Comparison of ENCODE assay signal across 1 cellular context in the genomic region with DNA sequence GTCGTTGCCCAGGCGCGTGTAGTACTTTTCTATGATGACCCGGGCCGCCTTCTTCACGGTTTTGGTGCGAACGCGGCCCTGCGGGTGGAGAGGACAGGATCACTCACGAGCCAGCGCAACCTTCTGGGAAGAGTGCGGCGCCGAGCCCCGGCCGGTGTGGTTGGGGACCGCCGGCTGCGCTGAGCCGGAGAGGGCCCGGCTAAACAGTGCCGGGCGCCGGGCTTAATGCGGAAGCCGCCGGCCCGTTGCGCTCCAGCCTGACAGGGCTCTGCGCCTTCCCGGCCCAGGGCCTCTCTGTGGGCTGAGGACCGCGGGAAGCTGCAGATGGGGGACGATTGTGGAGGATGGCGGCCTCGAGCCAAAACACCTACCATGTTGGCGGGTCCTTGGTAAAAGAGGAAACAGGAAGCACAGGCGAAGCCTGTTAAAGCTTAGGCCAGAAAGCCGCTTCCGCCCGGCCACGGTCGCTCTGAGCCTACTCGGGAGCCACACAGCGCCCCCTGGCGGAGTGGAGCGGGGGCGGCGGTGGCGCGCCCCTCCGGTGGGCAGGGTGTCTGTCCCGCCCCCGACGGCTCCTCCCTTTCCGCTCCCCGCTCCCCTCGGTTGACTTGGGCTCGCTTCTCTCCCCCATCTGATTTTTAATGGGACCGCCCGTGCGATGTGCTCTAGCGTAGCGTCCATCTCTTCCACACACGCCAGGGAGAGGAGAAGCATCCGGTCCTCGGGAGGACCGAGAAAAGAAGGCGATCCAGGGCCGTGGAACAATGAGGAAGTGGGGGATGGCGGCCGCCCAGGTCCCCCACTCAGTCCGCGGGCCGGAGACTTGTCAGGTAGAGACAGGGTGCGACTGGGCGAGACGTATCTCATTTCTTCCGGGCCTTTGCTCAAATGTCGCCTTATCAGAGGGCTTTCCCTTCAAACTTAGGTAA.
TF ChIP-seq lines count a peak whose summit lies in the region.

A gene (minus strand): TSS at position 403 of the 929 bp plus-strand sequence. CDS start 29 bp downstream, at position 374.

TF ChIP-seq in HepG2, 621 proteins besides CTCF, POLR2A, EP300 and RAD21 (continued from another document and continues in another):
- TF ChIP-seq, protein P1, sequence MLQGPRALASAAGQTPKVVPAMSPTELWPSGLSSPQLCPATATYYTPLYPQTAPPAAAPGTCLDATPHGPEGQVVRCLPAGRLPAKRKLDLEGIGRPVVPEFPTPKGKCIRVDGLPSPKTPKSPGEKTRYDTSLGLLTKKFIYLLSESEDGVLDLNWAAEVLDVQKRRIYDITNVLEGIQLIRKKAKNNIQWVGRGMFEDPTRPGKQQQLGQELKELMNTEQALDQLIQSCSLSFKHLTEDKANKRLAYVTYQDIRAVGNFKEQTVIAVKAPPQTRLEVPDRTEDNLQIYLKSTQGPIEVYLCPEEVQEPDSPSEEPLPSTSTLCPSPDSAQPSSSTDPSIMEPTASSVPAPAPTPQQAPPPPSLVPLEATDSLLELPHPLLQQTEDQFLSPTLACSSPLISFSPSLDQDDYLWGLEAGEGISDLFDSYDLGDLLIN (CRISPR knock-in tag; IDR thresholded peaks at IDR 0.05; ENCODE audit: borderline replicate concordance): 0 out of 2 replicates have a peak, but pooled peaks have one; percentile 22
- TF ChIP-seq, protein P2, sequence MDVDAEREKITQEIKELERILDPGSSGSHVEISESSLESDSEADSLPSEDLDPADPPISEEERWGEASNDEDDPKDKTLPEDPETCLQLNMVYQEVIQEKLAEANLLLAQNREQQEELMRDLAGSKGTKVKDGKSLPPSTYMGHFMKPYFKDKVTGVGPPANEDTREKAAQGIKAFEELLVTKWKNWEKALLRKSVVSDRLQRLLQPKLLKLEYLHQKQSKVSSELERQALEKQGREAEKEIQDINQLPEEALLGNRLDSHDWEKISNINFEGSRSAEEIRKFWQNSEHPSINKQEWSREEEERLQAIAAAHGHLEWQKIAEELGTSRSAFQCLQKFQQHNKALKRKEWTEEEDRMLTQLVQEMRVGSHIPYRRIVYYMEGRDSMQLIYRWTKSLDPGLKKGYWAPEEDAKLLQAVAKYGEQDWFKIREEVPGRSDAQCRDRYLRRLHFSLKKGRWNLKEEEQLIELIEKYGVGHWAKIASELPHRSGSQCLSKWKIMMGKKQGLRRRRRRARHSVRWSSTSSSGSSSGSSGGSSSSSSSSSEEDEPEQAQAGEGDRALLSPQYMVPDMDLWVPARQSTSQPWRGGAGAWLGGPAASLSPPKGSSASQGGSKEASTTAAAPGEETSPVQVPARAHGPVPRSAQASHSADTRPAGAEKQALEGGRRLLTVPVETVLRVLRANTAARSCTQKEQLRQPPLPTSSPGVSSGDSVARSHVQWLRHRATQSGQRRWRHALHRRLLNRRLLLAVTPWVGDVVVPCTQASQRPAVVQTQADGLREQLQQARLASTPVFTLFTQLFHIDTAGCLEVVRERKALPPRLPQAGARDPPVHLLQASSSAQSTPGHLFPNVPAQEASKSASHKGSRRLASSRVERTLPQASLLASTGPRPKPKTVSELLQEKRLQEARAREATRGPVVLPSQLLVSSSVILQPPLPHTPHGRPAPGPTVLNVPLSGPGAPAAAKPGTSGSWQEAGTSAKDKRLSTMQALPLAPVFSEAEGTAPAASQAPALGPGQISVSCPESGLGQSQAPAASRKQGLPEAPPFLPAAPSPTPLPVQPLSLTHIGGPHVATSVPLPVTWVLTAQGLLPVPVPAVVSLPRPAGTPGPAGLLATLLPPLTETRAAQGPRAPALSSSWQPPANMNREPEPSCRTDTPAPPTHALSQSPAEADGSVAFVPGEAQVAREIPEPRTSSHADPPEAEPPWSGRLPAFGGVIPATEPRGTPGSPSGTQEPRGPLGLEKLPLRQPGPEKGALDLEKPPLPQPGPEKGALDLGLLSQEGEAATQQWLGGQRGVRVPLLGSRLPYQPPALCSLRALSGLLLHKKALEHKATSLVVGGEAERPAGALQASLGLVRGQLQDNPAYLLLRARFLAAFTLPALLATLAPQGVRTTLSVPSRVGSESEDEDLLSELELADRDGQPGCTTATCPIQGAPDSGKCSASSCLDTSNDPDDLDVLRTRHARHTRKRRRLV (CRISPR knock-in tag; IDR thresholded peaks at IDR 0.05): peak; percentile 77; the same call in 1 of the 2 replicates
- peak; percentile 86 for TF ChIP-seq KDM2A (CRISPR knock-in tag; IDR thresholded peaks at IDR 0.05; ENCODE audit: borderline replicate concordance, low read depth)
- no peak for TF ChIP-seq PTBP1 (IDR thresholded peaks at IDR 0.05; ENCODE audit: low read depth, low read length, poor library complexity, severe bottlenecking)
- TF ChIP-seq MBNL3 (CRISPR knock-in tag; conservative IDR thresholded peaks at IDR 0.05): no peak
- no peak; the same call in 1 of the 2 replicates for TF ChIP-seq ZNF225 (CRISPR knock-in tag; IDR thresholded peaks at IDR 0.05)
- no peak for TF ChIP-seq ZNF75D (CRISPR knock-in tag; IDR thresholded peaks at IDR 0.05; ENCODE audit: borderline replicate concordance)
- TF ChIP-seq SOX13 (IDR thresholded peaks at IDR 0.05): no peak; the same call in 1 of the 2 replicates
- peak in 1 of 2 experiments; percentile 70; a peak in 1 of 4 replicates for TF ChIP-seq SOX13 (CRISPR knock-in tag; conservative IDR thresholded peaks at IDR 0.05 in 1 of 2, IDR thresholded peaks at IDR 0.05 in 1 of 2)
- TF ChIP-seq KDM1A (CRISPR knock-in tag; IDR thresholded peaks at IDR 0.05): no peak
- TF ChIP-seq FOSL2 (CRISPR knock-in tag; IDR thresholded peaks at IDR 0.05): peak; percentile 18; the same call in 1 of the 2 replicates
- TF ChIP-seq XBP1 (CRISPR knock-in tag; IDR thresholded peaks at IDR 0.05): peak; percentile 92
- no peak for TF ChIP-seq HOXA7 (CRISPR knock-in tag; IDR thresholded peaks at IDR 0.05)
- no peak for TF ChIP-seq ZNF354B (CRISPR knock-in tag; IDR thresholded peaks at IDR 0.05)
- TF ChIP-seq SRSF1 (optimal IDR thresholded peaks at IDR 0.05; ENCODE audit: low read depth, low read length): peak; percentile 92
- no peak for TF ChIP-seq GPN1 (CRISPR knock-in tag; IDR thresholded peaks at IDR 0.05; ENCODE audit: borderline replicate concordance)
- TF ChIP-seq, protein P3, sequence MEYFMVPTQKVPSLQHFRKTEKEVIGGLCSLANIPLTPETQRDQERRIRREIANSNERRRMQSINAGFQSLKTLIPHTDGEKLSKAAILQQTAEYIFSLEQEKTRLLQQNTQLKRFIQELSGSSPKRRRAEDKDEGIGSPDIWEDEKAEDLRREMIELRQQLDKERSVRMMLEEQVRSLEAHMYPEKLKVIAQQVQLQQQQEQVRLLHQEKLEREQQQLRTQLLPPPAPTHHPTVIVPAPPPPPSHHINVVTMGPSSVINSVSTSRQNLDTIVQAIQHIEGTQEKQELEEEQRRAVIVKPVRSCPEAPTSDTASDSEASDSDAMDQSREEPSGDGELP (IDR thresholded peaks at IDR 0.05; ENCODE audit: borderline replicate concordance, low read depth): peak; percentile 8; the same call in 1 of the 2 replicates
- TF ChIP-seq SNAI1 (CRISPR knock-in tag; IDR thresholded peaks at IDR 0.05; ENCODE audit: borderline replicate concordance): 0 out of 2 replicates have a peak, but pooled peaks have one; percentile 59
- no peak for TF ChIP-seq JUND (CRISPR knock-in tag; IDR thresholded peaks at IDR 0.05)
- TF ChIP-seq, protein P4, sequence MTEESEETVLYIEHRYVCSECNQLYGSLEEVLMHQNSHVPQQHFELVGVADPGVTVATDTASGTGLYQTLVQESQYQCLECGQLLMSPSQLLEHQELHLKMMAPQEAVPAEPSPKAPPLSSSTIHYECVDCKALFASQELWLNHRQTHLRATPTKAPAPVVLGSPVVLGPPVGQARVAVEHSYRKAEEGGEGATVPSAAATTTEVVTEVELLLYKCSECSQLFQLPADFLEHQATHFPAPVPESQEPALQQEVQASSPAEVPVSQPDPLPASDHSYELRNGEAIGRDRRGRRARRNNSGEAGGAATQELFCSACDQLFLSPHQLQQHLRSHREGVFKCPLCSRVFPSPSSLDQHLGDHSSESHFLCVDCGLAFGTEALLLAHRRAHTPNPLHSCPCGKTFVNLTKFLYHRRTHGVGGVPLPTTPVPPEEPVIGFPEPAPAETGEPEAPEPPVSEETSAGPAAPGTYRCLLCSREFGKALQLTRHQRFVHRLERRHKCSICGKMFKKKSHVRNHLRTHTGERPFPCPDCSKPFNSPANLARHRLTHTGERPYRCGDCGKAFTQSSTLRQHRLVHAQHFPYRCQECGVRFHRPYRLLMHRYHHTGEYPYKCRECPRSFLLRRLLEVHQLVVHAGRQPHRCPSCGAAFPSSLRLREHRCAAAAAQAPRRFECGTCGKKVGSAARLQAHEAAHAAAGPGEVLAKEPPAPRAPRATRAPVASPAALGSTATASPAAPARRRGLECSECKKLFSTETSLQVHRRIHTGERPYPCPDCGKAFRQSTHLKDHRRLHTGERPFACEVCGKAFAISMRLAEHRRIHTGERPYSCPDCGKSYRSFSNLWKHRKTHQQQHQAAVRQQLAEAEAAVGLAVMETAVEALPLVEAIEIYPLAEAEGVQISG (CRISPR knock-in tag; IDR thresholded peaks at IDR 0.05): peak; percentile 100
- no peak for TF ChIP-seq ZNF282 (IDR thresholded peaks at IDR 0.05; ENCODE audit: partially characterized antibody)
- TF ChIP-seq RBFOX2 (IDR thresholded peaks at IDR 0.05; ENCODE audit: low read depth, low read length): peak; percentile 99
- no peak for TF ChIP-seq CCAR2 (optimal IDR thresholded peaks at IDR 0.05; ENCODE audit: low read depth, low read length)
- peak; percentile 59; the same call in 1 of the 2 replicates for TF ChIP-seq AKAP8 (CRISPR knock-in tag; IDR thresholded peaks at IDR 0.05)
- TF ChIP-seq CENPT (CRISPR knock-in tag; IDR thresholded peaks at IDR 0.05; ENCODE audit: low read depth): peak; percentile 44; the same call in 1 of the 2 replicates
- TF ChIP-seq SRSF9 (IDR thresholded peaks at IDR 0.05; ENCODE audit: borderline replicate concordance, insufficient read depth, low read depth, low read length, poor library complexity, severe bottlenecking): no peak
- TF ChIP-seq ARNTL (CRISPR knock-in tag; IDR thresholded peaks at IDR 0.05): no peak
- no peak; the same call in 1 of the 2 replicates for TF ChIP-seq ZBTB3 (CRISPR knock-in tag; IDR thresholded peaks at IDR 0.05; ENCODE audit: borderline replicate concordance, low read depth)
- peak; percentile 92; the same call in 1 of the 2 replicates for TF ChIP-seq CBX5 (CRISPR knock-in tag; IDR thresholded peaks at IDR 0.05; ENCODE audit: borderline replicate concordance)
- TF ChIP-seq, protein P5, sequence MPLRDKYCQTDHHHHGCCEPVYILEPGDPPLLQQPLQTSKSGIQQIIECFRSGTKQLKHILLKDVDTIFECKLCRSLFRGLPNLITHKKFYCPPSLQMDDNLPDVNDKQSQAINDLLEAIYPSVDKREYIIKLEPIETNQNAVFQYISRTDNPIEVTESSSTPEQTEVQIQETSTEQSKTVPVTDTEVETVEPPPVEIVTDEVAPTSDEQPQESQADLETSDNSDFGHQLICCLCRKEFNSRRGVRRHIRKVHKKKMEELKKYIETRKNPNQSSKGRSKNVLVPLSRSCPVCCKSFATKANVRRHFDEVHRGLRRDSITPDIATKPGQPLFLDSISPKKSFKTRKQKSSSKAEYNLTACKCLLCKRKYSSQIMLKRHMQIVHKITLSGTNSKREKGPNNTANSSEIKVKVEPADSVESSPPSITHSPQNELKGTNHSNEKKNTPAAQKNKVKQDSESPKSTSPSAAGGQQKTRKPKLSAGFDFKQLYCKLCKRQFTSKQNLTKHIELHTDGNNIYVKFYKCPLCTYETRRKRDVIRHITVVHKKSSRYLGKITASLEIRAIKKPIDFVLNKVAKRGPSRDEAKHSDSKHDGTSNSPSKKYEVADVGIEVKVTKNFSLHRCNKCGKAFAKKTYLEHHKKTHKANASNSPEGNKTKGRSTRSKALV (CRISPR knock-in tag; IDR thresholded peaks at IDR 0.05): peak; percentile 81
- TF ChIP-seq, protein P6, sequence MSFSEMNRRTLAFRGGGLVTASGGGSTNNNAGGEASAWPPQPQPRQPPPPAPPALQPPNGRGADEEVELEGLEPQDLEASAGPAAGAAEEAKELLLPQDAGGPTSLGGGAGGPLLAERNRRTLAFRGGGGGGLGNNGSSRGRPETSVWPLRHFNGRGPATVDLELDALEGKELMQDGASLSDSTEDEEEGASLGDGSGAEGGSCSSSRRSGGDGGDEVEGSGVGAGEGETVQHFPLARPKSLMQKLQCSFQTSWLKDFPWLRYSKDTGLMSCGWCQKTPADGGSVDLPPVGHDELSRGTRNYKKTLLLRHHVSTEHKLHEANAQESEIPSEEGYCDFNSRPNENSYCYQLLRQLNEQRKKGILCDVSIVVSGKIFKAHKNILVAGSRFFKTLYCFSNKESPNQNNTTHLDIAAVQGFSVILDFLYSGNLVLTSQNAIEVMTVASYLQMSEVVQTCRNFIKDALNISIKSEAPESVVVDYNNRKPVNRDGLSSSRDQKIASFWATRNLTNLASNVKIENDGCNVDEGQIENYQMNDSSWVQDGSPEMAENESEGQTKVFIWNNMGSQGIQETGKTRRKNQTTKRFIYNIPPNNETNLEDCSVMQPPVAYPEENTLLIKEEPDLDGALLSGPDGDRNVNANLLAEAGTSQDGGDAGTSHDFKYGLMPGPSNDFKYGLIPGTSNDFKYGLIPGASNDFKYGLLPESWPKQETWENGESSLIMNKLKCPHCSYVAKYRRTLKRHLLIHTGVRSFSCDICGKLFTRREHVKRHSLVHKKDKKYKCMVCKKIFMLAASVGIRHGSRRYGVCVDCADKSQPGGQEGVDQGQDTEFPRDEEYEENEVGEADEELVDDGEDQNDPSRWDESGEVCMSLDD (CRISPR knock-in tag; IDR thresholded peaks at IDR 0.05; ENCODE audit: borderline replicate concordance): peak; percentile 42; the same call in 1 of the 2 replicates
- 0 out of 2 replicates have a peak, but pooled peaks have one; percentile 23 for TF ChIP-seq ZNF530 (CRISPR knock-in tag; IDR thresholded peaks at IDR 0.05; ENCODE audit: low read depth)
- TF ChIP-seq, protein P7, sequence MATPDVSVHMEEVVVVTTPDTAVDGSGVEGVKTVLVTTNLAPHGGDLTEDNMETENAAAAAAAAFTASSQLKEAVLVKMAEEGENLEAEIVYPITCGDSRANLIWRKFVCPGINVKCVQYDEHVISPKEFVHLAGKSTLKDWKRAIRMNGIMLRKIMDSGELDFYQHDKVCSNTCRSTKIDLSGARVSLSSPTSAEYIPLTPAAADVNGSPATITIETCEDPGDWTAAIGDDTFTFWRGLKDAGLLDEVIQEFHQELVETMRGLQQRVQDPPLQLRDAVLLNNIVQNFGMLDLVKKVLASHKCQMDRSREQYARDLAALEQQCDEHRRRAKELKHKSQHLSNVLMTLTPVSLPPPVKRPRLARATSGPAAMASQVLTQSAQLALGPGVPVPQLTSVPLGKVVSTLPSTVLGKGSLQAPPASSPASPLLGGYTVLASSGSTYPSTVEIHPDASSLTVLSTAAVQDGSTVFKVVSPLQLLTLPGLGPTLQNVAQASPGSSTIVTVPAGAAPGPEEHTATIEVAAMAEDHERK (CRISPR knock-in tag; IDR thresholded peaks at IDR 0.05; ENCODE audit: low read depth): no peak
- peak; percentile 65; the same call in 1 of the 2 replicates for TF ChIP-seq ZNF605 (CRISPR knock-in tag; IDR thresholded peaks at IDR 0.05)
- peak; percentile 98 for TF ChIP-seq AGO2 (optimal IDR thresholded peaks at IDR 0.05; ENCODE audit: low read depth, low read length)
- peak; percentile 91 for TF ChIP-seq ZNF556 (CRISPR knock-in tag; IDR thresholded peaks at IDR 0.05; ENCODE audit: borderline replicate concordance)
- TF ChIP-seq PAWR (CRISPR knock-in tag; IDR thresholded peaks at IDR 0.05; ENCODE audit: borderline replicate concordance): peak; percentile 75; the same call in 1 of the 2 replicates
- TF ChIP-seq ZNF558 (CRISPR knock-in tag; IDR thresholded peaks at IDR 0.05; ENCODE audit: borderline replicate concordance): no peak; the same call in 1 of the 2 replicates
- no peak for TF ChIP-seq TCF7L2 (IDR thresholded peaks at IDR 0.05; ENCODE audit: low read depth, low read length)
- no peak for TF ChIP-seq HHEX (CRISPR knock-in tag; IDR thresholded peaks at IDR 0.05)
- peak; percentile 80 for TF ChIP-seq HDAC1 (CRISPR knock-in tag; IDR thresholded peaks at IDR 0.05)
- TF ChIP-seq PCBP2 (optimal IDR thresholded peaks at IDR 0.05; ENCODE audit: low read depth, low read length, poor library complexity, severe bottlenecking): no peak
- TF ChIP-seq NR2F2 (IDR thresholded peaks at IDR 0.05; ENCODE audit: borderline replicate concordance, low read depth): 0 out of 2 replicates have a peak, but pooled peaks have one; percentile 40
